Comparison of ENCODE assay signal across 8 cellular contexts in genomic region chr22:26512149-26512793, GRCh38. TPM values are rescaled to one million over a fixed set of nuclear protein-coding genes. Genes with fewer than 3 reads are reported as not detected.
DNase-seq lines count a peak whose midpoint lies in the region; ATAC-seq lines count a peak whose summit lies in the region.

TSS of gene TFIP11 (minus strand) at chr22:26512473. CDS start at chr22:26510272, 2,201 bp downstream.

- H3K4me3 Mint-ChIP-seq in dendritic cell treated with granulocyte-macrophage colony-stimulating factor and Interleukin-4, amounts not matched to agents 40 ng/mL and 50 ng/mL, for 4 days, result peak within 1 kb of the TSS; percentile 100

- H3K36me3 ChIP-seq in BLaER1, result peaks cover 40% of the 10 kb centered on the region

- H3K27me3 ChIP-seq in BLaER1, result no peaks in the 10 kb centered on the region

- intact Hi-C loops in dendritic cell treated with granulocyte-macrophage colony-stimulating factor and Interleukin-4, amounts not matched to agents 40 ng/mL and 50 ng/mL, for 4 days (cut with micrococcal nuclease), result loop anchor here (1.0 to 2.0 kb wide), 2 partner anchors 29 to 161 kb away; partner anchors contain the start of genes HPS4 and SRRD

- H3K4me3 ChIP-seq in BLaER1, result peak within 1 kb of the TSS; percentile 89

- peaks cover 39% of the 10 kb centered on the region for H3K36me3 Mint-ChIP-seq in dendritic cell treated with granulocyte-macrophage colony-stimulating factor and Interleukin-4, amounts not matched to agents 40 ng/mL and 50 ng/mL, for 4 days (ENCODE audit: low read depth)

- no peaks in the 10 kb centered on the region for H3K27me3 Mint-ChIP-seq in dendritic cell treated with granulocyte-macrophage colony-stimulating factor and Interleukin-4, amounts not matched to agents 40 ng/mL and 50 ng/mL, for 4 days

- H3K4me1 ChIP-seq in BLaER1, result peaks cover 43% of the 10 kb centered on the region

- peaks cover 31% of the 10 kb centered on the region for H3K4me1 Mint-ChIP-seq in dendritic cell treated with granulocyte-macrophage colony-stimulating factor and Interleukin-4, amounts not matched to agents 40 ng/mL and 50 ng/mL, for 4 days (ENCODE audit: low read depth)

- ATAC-seq in HG03469 (IDR thresholded peaks at IDR 0.05; ENCODE audit: unreplicated experiment), result peak; percentile 79
- ATAC-seq in left lobe of liver, result peak; percentile 99

- peak within 1 kb of the TSS; percentile 94 for H3K4me2 ChIP-seq in BLaER1

- H3K9ac ChIP-seq in BLaER1, result peak within 1 kb of the TSS; percentile 84

- peak; percentile 98 for DNase-seq in GM19240 (ENCODE audit: insufficient read length, low spot score)
- peak; percentile 63 for DNase-seq in NCI-H774 (lab: John Stamatoyannopoulos, UW)
- peak; percentile 86 to 88 for DNase-seq in activated CD4-positive, alpha-beta T cell treated with anti-CD3 and anti-CD28 coated beads, Interleukin-2, amount 50 U/mL, for 4 hours
- peak; percentile 96 for DNase-seq in left lobe of liver (ENCODE audit: low spot score)
- peak; percentile 94 to 97 for DNase-seq in stimulated activated CD4-positive, alpha-beta T cell treated with anti-CD3 and anti-CD28 coated beads, Interleukin-2, amount 100 ng/mL, for 24 hours

- H3K9me3 Mint-ChIP-seq in dendritic cell treated with granulocyte-macrophage colony-stimulating factor and Interleukin-4, amounts not matched to agents 40 ng/mL and 50 ng/mL, for 4 days, result no peaks in the 10 kb centered on the region

- H4K20me1 ChIP-seq in BLaER1, result peaks cover 11% of the 10 kb centered on the region; the same call in 1 of the 2 replicates

- peak within 1 kb of the TSS; percentile 66 for H3K27ac ChIP-seq in BLaER1

- H3K27ac Mint-ChIP-seq in dendritic cell treated with granulocyte-macrophage colony-stimulating factor and Interleukin-4, amounts not matched to agents 40 ng/mL and 50 ng/mL, for 4 days, result peak within 1 kb of the TSS; percentile 94

- H3K9me3 ChIP-seq in BLaER1, result no peaks in the 10 kb centered on the region

RNA-seq across cellular contexts. Expression of gene TFIP11, which starts in this region (rescaled TPM):
- 19.8 TPM for total RNA-seq in left lobe of liver

Comparison
In these comparisons a context has a peak if more than half of its experiments do, and no peak if none do; other contexts are left out.
1. Peak in every context shown above with its lines: DNase-seq, ATAC-seq, H3K4me3 ChIP-seq and H3K27ac ChIP-seq.